Comparison of ENCODE assay signal across 8 cellular contexts in the genomic region with DNA sequence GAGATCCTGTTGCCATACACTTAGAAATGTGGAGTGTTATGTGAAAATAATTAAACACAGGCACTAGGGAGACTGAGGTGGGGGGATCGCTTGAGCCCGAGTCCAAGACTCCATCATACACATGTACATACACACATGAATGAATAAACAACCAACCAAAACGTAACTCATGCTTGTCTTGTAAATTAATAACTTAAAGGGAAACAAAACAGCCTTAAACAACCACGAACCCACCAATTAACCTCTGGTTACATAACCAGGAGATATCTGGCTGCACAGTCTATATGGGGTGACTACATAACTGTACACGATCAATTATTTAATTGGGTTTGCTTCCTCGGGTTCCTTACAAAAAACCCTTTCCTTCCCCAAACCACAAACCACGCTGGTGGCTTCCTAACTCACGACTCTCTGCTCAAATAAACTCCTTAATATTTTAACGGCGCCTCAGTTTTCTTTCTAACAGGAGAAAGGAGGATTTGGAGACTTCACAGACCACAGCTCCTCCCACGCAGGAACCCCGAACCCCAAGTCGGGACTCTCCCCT. TPM values are rescaled to one million over a fixed set of nuclear protein-coding genes. Genes with fewer than 3 reads are reported as not detected.
DNase-seq lines count a peak whose midpoint lies in the region; ATAC-seq and TF ChIP-seq lines count a peak whose summit lies in the region.

No MANE protein-coding gene starts in this region.

- H3K4me1 ChIP-seq in HUES6 (ENCODE audit: control insufficient read depth, insufficient read depth, low read length) (no peaks in the 10 kb centered on the region), adrenal gland (replicated peaks in 1 of 2) (peaks cover 6 to 15% of the 10 kb centered on the region in 2 donors), testis (no peaks in the 10 kb centered on the region)

- no peaks in the 10 kb centered on the region for H3K27me3 ChIP-seq in HUES6 (ENCODE audit: control insufficient read depth, insufficient read depth, low read length)
- no peaks in the 10 kb centered on the region for H3K27me3 ChIP-seq in adrenal gland
- no peaks in the 10 kb centered on the region for H3K27me3 ChIP-seq in kidney epithelial cell (ENCODE audit: control insufficient read depth, insufficient read depth, low read length)
- no peaks in the 10 kb centered on the region for H3K27me3 ChIP-seq in testis

- peak overlapping the region; percentile 94 for H3K4me3 ChIP-seq in HUES6 (ENCODE audit: low read depth, low read length)
- H3K4me3 ChIP-seq in adrenal gland, result peak overlapping the region; percentile 69 to 95 (median 82)
- peak overlapping the region; percentile 94 for H3K4me3 ChIP-seq in kidney epithelial cell (ENCODE audit: low read depth, low read length)
- peak overlapping the region; percentile 80 to 92 for H3K4me3 ChIP-seq in testis

- TF ChIP-seq CTCF in adrenal gland (IDR thresholded peaks at IDR 0.05), result no peak
- TF ChIP-seq CTCF in kidney epithelial cell (IDR thresholded peaks at IDR 0.05; ENCODE audit: insufficient read depth, low read length, poor library complexity, severe bottlenecking), result no peak
- no peak for TF ChIP-seq CTCF in testis (IDR thresholded peaks at IDR 0.05)

- peak overlapping the region; percentile 92 for H3K9ac ChIP-seq in HUES6 (ENCODE audit: low read length)

- peak; percentile 5 for ATAC-seq in Right ventricle myocardium superior (ENCODE audit: poor library complexity)

- H3K9me3 ChIP-seq in HUES6 (ENCODE audit: control insufficient read depth, insufficient read depth, low read depth, low read length), result peaks cover 38% of the 10 kb centered on the region
- H3K9me3 ChIP-seq in adrenal gland (replicated peaks in 1 of 3), result no peaks in the 10 kb centered on the region
- no peaks in the 10 kb centered on the region for H3K9me3 ChIP-seq in testis

- DNase-seq in Right ventricle myocardium superior (no peak), cardiac septum (ENCODE audit: low spot score) (no peak), adrenal gland (peak in 1 of 7 donors; percentile 36), kidney epithelial cell (ENCODE audit: low read depth) (no peak), testis (no peak), NCI-H524 treated with DMSO at 0.1 percent for 48 hours (lab: John Stamatoyannopoulos, UW) (no peak)
- DNase-seq in activated effector memory CD4-positive, alpha-beta T cell treated with anti-CD3 and anti-CD28 coated beads, Interleukin-2, amount 50 U/mL, for 16 hours, result no peak

- intact Hi-C loops in Right ventricle myocardium superior (cut with DNase I), result no loop called here
- intact Hi-C loops in cardiac septum (cut with DNase I), result loop anchor here (2.0 kb wide), 1 partner anchor 27 kb away; a partner anchor contains a TSS
- intact Hi-C loops in adrenal gland (cut with DNase I), result no loop called here
- intact Hi-C loops in testis (cut with DNase I; ENCODE audit: low total_unique reads), result no loop called here

- H3K36me3 ChIP-seq in HUES6 (ENCODE audit: control insufficient read depth, insufficient read depth, low read length) (peaks cover 21% of the 10 kb centered on the region), adrenal gland (replicated peaks in 1 of 2) (no peaks in the 10 kb centered on the region), kidney epithelial cell (ENCODE audit: control insufficient read depth, insufficient read depth, low read length) (no peaks in the 10 kb centered on the region), testis (ENCODE audit: low read depth, missing control alignments) (no peaks in the 10 kb centered on the region)

- no peak for TF ChIP-seq POLR2A in adrenal gland (IDR thresholded peaks at IDR 0.05)
- no peak for TF ChIP-seq POLR2A in testis (IDR thresholded peaks at IDR 0.05)

- WGBS in adrenal gland, 4 donors, result 2 to 5% (median 3%) methylated on average over 13 of the region's 13 CpGs
- 0 to 2% methylated on average over 13 of the region's 13 CpGs for WGBS in testis, 2 donors

- peak overlapping the region; percentile 79; the same call in 1 of the 2 replicates for H3K27ac ChIP-seq in HUES6 (ENCODE audit: low read depth, low read length)
- H3K27ac ChIP-seq in adrenal gland, result peak overlapping the region in 3 of 5 donors; percentile 57 to 84 (median 70)
- peak overlapping the region; percentile 79 to 85 for H3K27ac ChIP-seq in testis

RNA-seq across cellular contexts. Expression of a gene that starts 0.8 kb away (rescaled TPM):
- total RNA-seq in Right ventricle myocardium superior (1.3 TPM), cardiac septum (0.75 TPM), adrenal gland (1 to 10 TPM in 7 of 8 donors, under 1 TPM in 1; 0.18 to 3.7 (median 2.0) TPM), kidney epithelial cell (5.6 and 5.8 TPM in 2 replicates), testis (1 to 10 TPM; 3.5 to 5.5 TPM)
- polyA plus RNA-seq in adrenal gland (1 to 10 TPM in 1 of 3 donors, under 1 TPM in 2; 0.80 to 3.1 (median 0.84) TPM), testis (ENCODE audit: insufficient read depth, low read depth, low replicate concordance) (5.4 TPM)

RNA-seq across cellular contexts. Expression of a gene that starts 26.3 kb away (rescaled TPM):
- total RNA-seq in Right ventricle myocardium superior (3.1 TPM), cardiac septum (3.1 TPM), adrenal gland (10 to 100 TPM in 1 of 8 donors, 1 to 10 TPM in 7; 1.2 to 11.3 (median 5.1) TPM), kidney epithelial cell (21.0 and 31.2 TPM in 2 replicates), testis (10 to 100 TPM in 1 of 2 donors, 1 to 10 TPM in 1; 9.4 to 10.6 TPM)
- polyA plus RNA-seq in adrenal gland (1 to 10 TPM; 2.5 to 6.0 (median 3.3) TPM), testis (ENCODE audit: insufficient read depth, low read depth, low replicate concordance) (12.1 TPM)
